ENCODE assay signal across 31 cellular contexts in genomic region chr19:8150998-8151397, GRCh38. TPM values are rescaled to one million over a fixed set of nuclear protein-coding genes. Genes with fewer than 3 reads are reported as not detected.
DNase-seq lines count a peak whose midpoint lies in the region; ATAC-seq, FAIRE-seq and TF ChIP-seq lines count a peak whose summit lies in the region.
"Had no signal": no experiment of that assay in that cellular context is flagged by ENCODE, and none has a peak within 500 bp of the region (broad histone marks: within the 10 kb centered on the region; RNA-seq: fewer than 3 reads in every experiment).

No MANE protein-coding gene starts in this region.

- no peak for TF ChIP-seq CTCF in WTC11 (IDR thresholded peaks at IDR 0.05)
- no peak for TF ChIP-seq CTCF in neural crest cell (conservative IDR thresholded peaks at IDR 0.05)
- TF ChIP-seq CTCF in type B pancreatic cell (conservative IDR thresholded peaks at IDR 0.05): no peak

- no peak for TF ChIP-seq POLR2A in H54 (IDR thresholded peaks at IDR 0.05; ENCODE audit: low read depth, low read length)

- ATAC-seq in WTC11 (no peak), HG02981 (IDR thresholded peaks at IDR 0.05; ENCODE audit: unreplicated experiment) (no peak), GM21825 (IDR thresholded peaks at IDR 0.05; ENCODE audit: unreplicated experiment) (no peak)
- ATAC-seq: CD8-positive, alpha-beta T cell; GM12878; K562; PC-3; Right ventricle myocardium inferior had no signal

- H3K4me3 Mint-ChIP-seq in WTC11 (peak overlapping the region; percentile 9; the same call in 1 of the 2 replicates), neural crest cell (peak overlapping the region; percentile 31), type B pancreatic cell (peak overlapping the region; percentile 34)
- H3K4me3 Mint-ChIP-seq: B cell; CD8-positive, alpha-beta T cell had no signal

- H3K36me3 Mint-ChIP-seq in WTC11 (no peaks in the 10 kb centered on the region), neural crest cell (ENCODE audit: low read depth) (no peaks in the 10 kb centered on the region), type B pancreatic cell (no peaks in the 10 kb centered on the region)
- H3K36me3 Mint-ChIP-seq: CD8-positive, alpha-beta T cell had no signal

- CTCF ChIA-PET in WTC11 (lab: Charles Lee): no interaction called here

- FAIRE-seq in H54 (lab: Jason Lieb, UNC): no peak
- FAIRE-seq: GM12878, K562 had no signal

- no peaks in the 10 kb centered on the region; the same call in 1 of the 2 replicates for H3K27me3 Mint-ChIP-seq in WTC11 (ENCODE audit: low read depth)
- H3K27me3 Mint-ChIP-seq in neural crest cell (ENCODE audit: low read depth): peaks cover 53% of the 10 kb centered on the region
- H3K27me3 Mint-ChIP-seq in type B pancreatic cell: no peaks in the 10 kb centered on the region

- no peak overlapping the region for H3K27ac Mint-ChIP-seq in WTC11
- H3K27ac Mint-ChIP-seq in neural crest cell (ENCODE audit: unreplicated experiment): no peak overlapping the region
- H3K27ac Mint-ChIP-seq in type B pancreatic cell: peak overlapping the region; percentile 47
- H3K27ac Mint-ChIP-seq: B cell; CD8-positive, alpha-beta T cell had no signal

- POLR2A ChIA-PET in WTC11 (lab: Charles Lee): no interaction called here

- H3K9me3 Mint-ChIP-seq in WTC11 (no peaks in the 10 kb centered on the region), neural crest cell (no peaks in the 10 kb centered on the region), type B pancreatic cell (no peaks in the 10 kb centered on the region)
- H3K9me3 Mint-ChIP-seq: CD8-positive, alpha-beta T cell had no signal

- DNase-seq in H54 (ENCODE audit: insufficient read length, low spot score) (peak; percentile 5), WTC11 (ENCODE audit: low spot score) (no peak), neural crest cell (ENCODE audit: low read depth, low spot score) (no peak), type B pancreatic cell (ENCODE audit: extremely low spot score, unreplicated experiment) (no peak)
- DNase-seq in stimulated activated CD4-positive, alpha-beta T cell treated with anti-CD3 and anti-CD28 coated beads, Interleukin-4, amount 100 ng/mL, for 24 hours: no peak
- DNase-seq: Caco-2; CD8-positive, alpha-beta T cell; DMS 273 treated with DMSO at 0.1 percent for 48 hours; DMS79; EL; GDM1; Kasumi-1; MV-4-11; NCI-H1105; NCI-H1436 treated with DMSO at 0.1 percent for 48 hours; NCI-H187 treated with DMSO at 0.1 percent for 48 hours; NCI-H2107; NCI-H446; NCI-H524 treated with DMSO at 0.1 percent for 48 hours; NCI-H774; PC-3; SJCRH30 had no signal

- peaks cover 41% of the 10 kb centered on the region for H3K4me1 Mint-ChIP-seq in WTC11
- peaks cover 19% of the 10 kb centered on the region for H3K4me1 Mint-ChIP-seq in neural crest cell
- H3K4me1 Mint-ChIP-seq in type B pancreatic cell (ENCODE audit: unreplicated experiment): peaks cover 26% of the 10 kb centered on the region

TF ChIP-seq in WTC11, 78 proteins besides CTCF, POLR2A, EP300 and RAD21:
- no peak for TF ChIP-seq ATF3 (CRISPR knock-in tag; conservative IDR thresholded peaks at IDR 0.05)
- no peak for TF ChIP-seq NFYB (CRISPR knock-in tag; conservative IDR thresholded peaks at IDR 0.05; ENCODE audit: low read depth)
- TF ChIP-seq AFF4 (CRISPR knock-in tag; IDR thresholded peaks at IDR 0.05; ENCODE audit: borderline replicate concordance): no peak
- no peak for TF ChIP-seq TEAD4 (CRISPR knock-in tag; IDR thresholded peaks at IDR 0.05)
- no peak for TF ChIP-seq ZNF232 (CRISPR knock-in tag; IDR thresholded peaks at IDR 0.05)
- no peak for TF ChIP-seq CBFB (CRISPR knock-in tag; IDR thresholded peaks at IDR 0.05; ENCODE audit: low read depth)
- TF ChIP-seq JUN (CRISPR knock-in tag; IDR thresholded peaks at IDR 0.05): no peak
- no peak for TF ChIP-seq ESRRA (CRISPR knock-in tag; IDR thresholded peaks at IDR 0.05; ENCODE audit: borderline replicate concordance)
- TF ChIP-seq ZNF396 (CRISPR knock-in tag; IDR thresholded peaks at IDR 0.05; ENCODE audit: borderline replicate concordance): no peak
TF ChIP-seq in WTC11: peak in this region for 0.

RNA-seq across cellular contexts. Expression of gene FBN3, which starts 1.6 kb away (rescaled TPM):
- total RNA-seq in WTC11 (2021) (54.8 to 67.3 TPM (median 62.2 TPM) in 3 replicates), neural crest cell (12.8 and 13.9 TPM in 2 replicates), type B pancreatic cell (ENCODE audit: low replicate concordance) (18.0 and 63.7 TPM in 2 replicates)
- total RNA-seq: B cell, HT1080, M059J, Right ventricle myocardium inferior, RPMI7951 had no signal

RNA-seq across cellular contexts. Expression of gene CERS4, which starts 58.2 kb away (rescaled TPM):
- total RNA-seq in WTC11 (2021): 116 to 153 TPM (median 150 TPM) in 3 replicates
- total RNA-seq in neural crest cell: 30.0 and 31.3 TPM in 2 replicates
- total RNA-seq in type B pancreatic cell (ENCODE audit: low replicate concordance): 52.8 and 56.3 TPM in 2 replicates
